20 cellular contexts compared by ENCODE assay signal in genomic region chr15:37199546-37199945, GRCh38.
A peak's percentile ranks its signal among the peaks of the same experiment; 100 is the strongest.
DNase-seq lines count a peak whose midpoint lies in the region; TF ChIP-seq lines count a peak whose summit lies in the region.
"Had no signal": no experiment of that assay in that cellular context is flagged by ENCODE, and none has a peak within 500 bp of the region (broad histone marks: within the 10 kb centered on the region; RNA-seq: fewer than 3 reads in every experiment).

No MANE protein-coding gene starts in this region.

- DNase-seq in NCI-H1417 (lab: John Stamatoyannopoulos, UW) = peak in 2 of 3 experiments; percentile 44 to 80
- no peak for DNase-seq in NCI-H1417 treated with DMSO at 0.1 percent for 48 hours (lab: John Stamatoyannopoulos, UW)
- peak; percentile 98 for DNase-seq in NCI-H69 (lab: John Stamatoyannopoulos, UW)
- peak; percentile 68 for DNase-seq in left kidney (ENCODE audit: low read depth, low spot score)
- DNase-seq in NCI-H2227 (lab: John Stamatoyannopoulos, UW; ENCODE audit: unreplicated experiment) = no peak
- no peak for DNase-seq in brain microvascular endothelial cell
- no peak for DNase-seq in T-helper 2 cell treated with Interferon-gamma antibody and Interleukin-4, amounts not matched to agents 5 μg/mL and 100 μg/mL, for 36 hours (ENCODE audit: low spot score)
- DNase-seq: Caco-2; CD4-positive, CD25-positive, alpha-beta regulatory T cell; CD8-positive, alpha-beta T cell; DMS153; DND-41; GOT3 had no signal

- CTCF ChIA-PET in HEK293 (lab: Yijun Ruan, JAX) = interaction anchor here (0.6 kb wide), 1 partner anchor 69 kb away, joined by 4 read pairs; no protein-coding TSS in a partner anchor

- H3K4me1 Mint-ChIP-seq in T-helper 2 cell treated with Interferon-gamma antibody and Interleukin-4, amounts not matched to agents 5 μg/mL and 100 μg/mL, for 36 hours (ENCODE audit: low read depth) = no peaks in the 10 kb centered on the region
- H3K4me1 Mint-ChIP-seq: B cell; CD4-positive, CD25-positive, alpha-beta regulatory T cell had no signal

- no peaks in the 10 kb centered on the region for H3K36me3 ChIP-seq in HEK293 (ENCODE audit: control insufficient read depth in 2 of 2, insufficient read depth in 1 of 2, low read length in 2 of 2)
- H3K36me3 ChIP-seq in brain microvascular endothelial cell (replicated peaks) = no peaks in the 10 kb centered on the region
- H3K36me3 ChIP-seq: BLaER1, HAP-1 had no signal

- H3K4me3 ChIP-seq in HEK293 (ENCODE audit: low read depth, low read length) (no peak overlapping the region), brain microvascular endothelial cell (ENCODE audit: low read depth, low read length) (no peak overlapping the region)
- H3K4me3 ChIP-seq: BLaER1, GM12878, HAP-1 had no signal

- no peak overlapping the region for H3K4me3 Mint-ChIP-seq in T-helper 2 cell treated with Interferon-gamma antibody and Interleukin-4, amounts not matched to agents 5 μg/mL and 100 μg/mL, for 36 hours
- H3K4me3 Mint-ChIP-seq: B cell; CD4-positive, CD25-positive, alpha-beta regulatory T cell; CD8-positive, alpha-beta T cell had no signal

- H3K9me3 Mint-ChIP-seq in T-helper 2 cell treated with Interferon-gamma antibody and Interleukin-4, amounts not matched to agents 5 μg/mL and 100 μg/mL, for 36 hours = peaks cover 6% of the 10 kb centered on the region
- H3K9me3 Mint-ChIP-seq: CD8-positive, alpha-beta T cell had no signal

- POLR2A ChIA-PET in HEK293 (lab: Yijun Ruan, JAX) = no interaction called here

- no peak overlapping the region for H3K27ac Mint-ChIP-seq in T-helper 2 cell treated with Interferon-gamma antibody and Interleukin-4, amounts not matched to agents 5 μg/mL and 100 μg/mL, for 36 hours
- H3K27ac Mint-ChIP-seq: B cell; CD4-positive, CD25-positive, alpha-beta regulatory T cell; CD8-positive, alpha-beta T cell had no signal

- TF ChIP-seq CTCF in HEK293 (tag by site-specific recombination; IDR thresholded peaks at IDR 0.05) (no peak), brain microvascular endothelial cell (IDR thresholded peaks at IDR 0.05; ENCODE audit: low read depth, low read length, missing control alignments) (no peak)

- no peak overlapping the region for H3K27ac ChIP-seq in HEK293 (ENCODE audit: extremely low read depth, low read depth, low read length)
- no peak overlapping the region for H3K27ac ChIP-seq in brain microvascular endothelial cell
- H3K27ac ChIP-seq: 22Rv1, BLaER1, C4-2B had no signal

- H3K4me1 ChIP-seq in HEK293 (ENCODE audit: control insufficient read depth, insufficient read depth, low read length) = no peaks in the 10 kb centered on the region
- H3K4me1 ChIP-seq: BLaER1, Caco-2, HAP-1 had no signal

- H3K9me3 ChIP-seq in HEK293 (ENCODE audit: control insufficient read depth, insufficient read depth, low read depth, low read length) = no peaks in the 10 kb centered on the region
- H3K9me3 ChIP-seq: BLaER1, Caco-2, HAP-1 had no signal

- no peaks in the 10 kb centered on the region for H3K27me3 ChIP-seq in brain microvascular endothelial cell (replicated peaks)
- H3K27me3 ChIP-seq: BLaER1 had no signal

- H3K27me3 Mint-ChIP-seq in T-helper 2 cell treated with Interferon-gamma antibody and Interleukin-4, amounts not matched to agents 5 μg/mL and 100 μg/mL, for 36 hours (ENCODE audit: low read depth) = no peaks in the 10 kb centered on the region
- H3K27me3 Mint-ChIP-seq: B cell; CD4-positive, CD25-positive, alpha-beta regulatory T cell had no signal

- no peaks in the 10 kb centered on the region for H3K36me3 Mint-ChIP-seq in T-helper 2 cell treated with Interferon-gamma antibody and Interleukin-4, amounts not matched to agents 5 μg/mL and 100 μg/mL, for 36 hours (ENCODE audit: low read depth)
- H3K36me3 Mint-ChIP-seq: CD4-positive, CD25-positive, alpha-beta regulatory T cell; CD8-positive, alpha-beta T cell had no signal

- in situ Hi-C loops in brain microvascular endothelial cell (cut with HindIII; ENCODE audit: low pct_ligation_motif_present, low sequenced_read_pairs) = no loop called here

TF ChIP-seq in HEK293, 187 proteins besides CTCF, POLR2A, EP300 and RAD21:
- TF ChIP-seq, protein P1, sequence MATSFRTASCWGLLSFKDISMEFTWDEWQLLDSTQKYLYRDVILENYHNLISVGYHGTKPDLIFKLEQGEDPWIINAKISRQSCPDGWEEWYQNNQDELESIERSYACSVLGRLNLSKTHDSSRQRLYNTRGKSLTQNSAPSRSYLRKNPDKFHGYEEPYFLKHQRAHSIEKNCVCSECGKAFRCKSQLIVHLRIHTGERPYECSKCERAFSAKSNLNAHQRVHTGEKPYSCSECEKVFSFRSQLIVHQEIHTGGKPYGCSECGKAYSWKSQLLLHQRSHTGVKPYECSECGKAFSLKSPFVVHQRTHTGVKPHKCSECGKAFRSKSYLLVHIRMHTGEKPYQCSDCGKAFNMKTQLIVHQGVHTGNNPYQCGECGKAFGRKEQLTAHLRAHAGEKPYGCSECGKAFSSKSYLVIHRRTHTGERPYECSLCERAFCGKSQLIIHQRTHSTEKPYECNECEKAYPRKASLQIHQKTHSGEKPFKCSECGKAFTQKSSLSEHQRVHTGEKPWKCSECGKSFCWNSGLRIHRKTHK (tag by site-specific recombination; IDR thresholded peaks at IDR 0.05) = no peak
- TF ChIP-seq ZBTB17 (tag by site-specific recombination; IDR thresholded peaks at IDR 0.05) (no peak), ZNF114 (tag by site-specific recombination; IDR thresholded peaks at IDR 0.05) (no peak), ZFHX2 (tag by site-specific recombination; conservative IDR thresholded peaks at IDR 0.05) (peak; percentile 81), SP3 (tag by site-specific recombination; IDR thresholded peaks at IDR 0.05) (no peak), EGR2 (tag by site-specific recombination; IDR thresholded peaks at IDR 0.05; ENCODE audit: low read depth) (peak; percentile 70)

Comparison
In these comparisons a context has a peak if more than half of its experiments do, and no peak if none do; other contexts are left out.
1. DNase-seq: peak in NCI-H1417 (2 of 3), NCI-H69 (single experiment) and left kidney (single experiment); none in NCI-H1417 treated with DMSO at 0.1 percent for 48 hours (single experiment), NCI-H2227 (single experiment), brain microvascular endothelial cell (single experiment) and T-helper 2 cell treated with Interferon-gamma antibody and Interleukin-4, amounts not matched to agents 5 μg/mL and 100 μg/mL, for 36 hours (single experiment).